Comparison of ENCODE assay signal across 9 cellular contexts in the genomic region with DNA sequence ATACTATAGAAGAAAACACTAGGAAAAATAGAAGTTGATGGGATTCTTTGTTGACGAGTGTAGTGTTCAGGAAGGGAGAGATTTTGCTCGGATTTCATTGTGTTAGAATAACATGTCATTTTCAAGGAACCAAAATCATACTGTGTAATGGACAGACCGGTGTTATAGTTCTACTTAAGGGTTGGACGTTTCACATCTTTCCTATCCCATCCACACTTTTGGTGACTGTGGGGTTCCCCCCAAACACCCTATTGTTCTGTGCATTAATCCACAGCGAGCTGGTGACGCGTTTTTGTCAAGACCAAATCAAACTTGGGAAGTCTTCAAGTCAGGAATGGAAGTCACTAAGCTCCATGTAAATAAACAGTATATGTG. TPM values are rescaled to one million over a fixed set of nuclear protein-coding genes. Genes with fewer than 3 reads are reported as not detected.
A peak's percentile ranks its signal among the peaks of the same experiment; 100 is the strongest.
DNase-seq lines count a peak whose midpoint lies in the region; ATAC-seq and TF ChIP-seq lines count a peak whose summit lies in the region.
"Had no signal": no experiment of that assay in that cellular context is flagged by ENCODE, and none has a peak within 500 bp of the region (broad histone marks: within the 10 kb centered on the region; RNA-seq: fewer than 3 reads in every experiment).

No MANE protein-coding gene starts in this region.

- no peak for DNase-seq in WERI-Rb-1
- no peak for DNase-seq in fibroblast of the aortic adventitia (ENCODE audit: low read depth)
- no peak for DNase-seq in NCI-H226
- no peak for DNase-seq in NOMO-1 treated with DMSO at 0.1 percent for 48 hours (lab: John Stamatoyannopoulos, UW; ENCODE audit: unreplicated experiment)
- no peak for DNase-seq in iPS-NIHi7 (ENCODE audit: extremely low spot score)

- H3K9me3 ChIP-seq in WERI-Rb-1 (ENCODE audit: severe bottlenecking) = peaks cover 3% of the 10 kb centered on the region

- H3K4me1 ChIP-seq in rectal smooth muscle tissue (ENCODE audit: control insufficient read depth, insufficient read depth, low read length) = no peaks in the 10 kb centered on the region

- no peaks in the 10 kb centered on the region for H3K27me3 ChIP-seq in WERI-Rb-1 (ENCODE audit: insufficient read depth, low read depth, severe bottlenecking)
- no peaks in the 10 kb centered on the region for H3K27me3 ChIP-seq in rectal smooth muscle tissue (ENCODE audit: control insufficient read depth, insufficient read depth, low read length)

- no peak overlapping the region for H3K27ac ChIP-seq in WERI-Rb-1
- no peak overlapping the region for H3K27ac ChIP-seq in rectal smooth muscle tissue (ENCODE audit: low read depth, low read length)
- H3K27ac ChIP-seq: KMS-11 had no signal

- H3K4me3 ChIP-seq in GM08714 (ENCODE audit: low read length) (peak overlapping the region; percentile 98), WERI-Rb-1 (ENCODE audit: low read depth, low read length) (peak overlapping the region; percentile 30; the same call in 1 of the 2 replicates), fibroblast of the aortic adventitia (ENCODE audit: low read depth, low read length) (peak overlapping the region; percentile 64), rectal smooth muscle tissue (ENCODE audit: low read length) (peak overlapping the region; percentile 80)

- no peak overlapping the region for H3K9ac ChIP-seq in rectal smooth muscle tissue (ENCODE audit: low read length)
- H3K9ac ChIP-seq: KMS-11 had no signal

- TF ChIP-seq CTCF in WERI-Rb-1 (IDR thresholded peaks at IDR 0.05; ENCODE audit: low read depth, low read length) (no peak), fibroblast of the aortic adventitia (IDR thresholded peaks at IDR 0.05; ENCODE audit: insufficient read depth, low read length) (no peak)

- no peak for ATAC-seq in GM19463 (IDR thresholded peaks at IDR 0.05; ENCODE audit: unreplicated experiment)

- H3K36me3 ChIP-seq in WERI-Rb-1 (no peaks in the 10 kb centered on the region), rectal smooth muscle tissue (ENCODE audit: control insufficient read depth, insufficient read depth, low read length) (no peaks in the 10 kb centered on the region)

RNA-seq across cellular contexts. Expression of a gene that starts 43.3 kb away (rescaled TPM):
- 32.7 and 49.7 TPM in 2 replicates for total RNA-seq in fibroblast of the aortic adventitia (ENCODE audit: low replicate concordance)

Comparison
In these comparisons a context has a peak if more than half of its experiments do, and no peak if none do; other contexts are left out.
1. H3K4me3 ChIP-seq: peak in every context shown above with its lines; median percentile 98 in GM08714; 80 in rectal smooth muscle tissue; 64 in fibroblast of the aortic adventitia; 30 in WERI-Rb-1.